8 cellular contexts compared by ENCODE assay signal in genomic region chr17:7931709-7932482, GRCh38. TPM values are rescaled to one million over a fixed set of nuclear protein-coding genes. Genes with fewer than 3 reads are reported as not detected.
DNase-seq lines count a peak whose midpoint lies in the region; ATAC-seq and TF ChIP-seq lines count a peak whose summit lies in the region.

Gene CNTROB, plus strand, starts transcription at chr17:7932206. Its CDS starts 874 bp downstream, at chr17:7933080.
A gene with protein sequence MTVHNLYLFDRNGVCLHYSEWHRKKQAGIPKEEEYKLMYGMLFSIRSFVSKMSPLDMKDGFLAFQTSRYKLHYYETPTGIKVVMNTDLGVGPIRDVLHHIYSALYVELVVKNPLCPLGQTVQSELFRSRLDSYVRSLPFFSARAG (minus strand): TSS chr17:7931946. CDS start chr17:7931829, 117 bp downstream.

- peak within 1 kb of the TSS; percentile 96 for H3K14ac ChIP-seq in trophoblast cell (ENCODE audit: low read length)

- H4K12ac ChIP-seq in trophoblast cell (ENCODE audit: low read depth, low read length) = peak within 1 kb of the TSS; percentile 88

- H3K4me3 ChIP-seq in GM12875 (ENCODE audit: low read depth, low read length) = peak within 1 kb of the TSS; percentile 95
- H3K4me3 ChIP-seq in adipocyte (ENCODE audit: low read length) = peak within 1 kb of the TSS; percentile 99
- peak within 1 kb of the TSS; percentile 92 for H3K4me3 ChIP-seq in trophoblast cell (ENCODE audit: low read depth, low read length)
- peak within 1 kb of the TSS; percentile 65 to 83 (median 70) for H3K4me3 ChIP-seq in transverse colon

- peak within 1 kb of the TSS; percentile 87 for H2AK5ac ChIP-seq in trophoblast cell (ENCODE audit: low read length)

- H4K91ac ChIP-seq in trophoblast cell (ENCODE audit: low read depth, low read length) = peak within 1 kb of the TSS; percentile 91

- H3K9me3 ChIP-seq in adipocyte (ENCODE audit: control insufficient read depth, low read length) (no peaks in the 10 kb centered on the region), trophoblast cell (ENCODE audit: insufficient read depth, low read depth, low read length) (peaks cover 4% of the 10 kb centered on the region), transverse colon (no peaks in the 10 kb centered on the region)

- H3K27ac ChIP-seq in trophoblast cell (ENCODE audit: low read depth, low read length) = no peak within 1 kb of the TSS
- H3K27ac ChIP-seq in transverse colon = peak within 1 kb of the TSS; percentile 80 to 89 (median 86)

- peak within 1 kb of the TSS; percentile 84 for H3K4ac ChIP-seq in trophoblast cell (ENCODE audit: low read depth, low read length)

- H3K79me2 ChIP-seq in trophoblast cell (ENCODE audit: control insufficient read depth, insufficient read depth, low read length, poor library complexity) = peaks cover 7% of the 10 kb centered on the region

- H2BK120ac ChIP-seq in trophoblast cell (ENCODE audit: insufficient read depth, low read length, poor library complexity) = peak within 1 kb of the TSS; percentile 70

- H3K27me3 ChIP-seq in adipocyte (replicated peaks; ENCODE audit: control insufficient read depth, insufficient read depth, low read length) (no peaks in the 10 kb centered on the region), trophoblast cell (ENCODE audit: insufficient read depth, low read length) (peaks cover 8% of the 10 kb centered on the region), transverse colon (no peaks in the 10 kb centered on the region)

- peak; percentile 82 for TF ChIP-seq POLR2A in transverse colon (IDR thresholded peaks at IDR 0.05)

- TF ChIP-seq EP300 in transverse colon (IDR thresholded peaks at IDR 0.05; ENCODE audit: low read depth) = no peak

- intact Hi-C loops in Right ventricle myocardium superior (cut with DNase I) (no loop called here), transverse colon (cut with DNase I; ENCODE audit: low total_unique reads) (no loop called here)

- TF ChIP-seq CTCF in GM12875 (IDR thresholded peaks at IDR 0.05; ENCODE audit: borderline replicate concordance, insufficient read depth, low read depth, low read length) = no peak
- no peak for TF ChIP-seq CTCF in transverse colon (IDR thresholded peaks at IDR 0.05)

- H2BK12ac ChIP-seq in trophoblast cell (ENCODE audit: low read length) = no peak within 1 kb of the TSS

- H3K36me3 ChIP-seq in adipocyte (ENCODE audit: control insufficient read depth, insufficient read depth, low read length, severe bottlenecking) = peaks cover 15% of the 10 kb centered on the region
- H3K36me3 ChIP-seq in trophoblast cell (ENCODE audit: control insufficient read depth in 1 of 2, insufficient read depth in 2 of 2, low read length in 2 of 2) = peaks cover 15 to 19% of the 10 kb centered on the region in 2 experiments
- peaks cover 0 to 4% (median under 1%) of the 10 kb centered on the region in 4 donors for H3K36me3 ChIP-seq in transverse colon

- peak within 1 kb of the TSS; percentile 95 for H4K8ac ChIP-seq in trophoblast cell (ENCODE audit: low read depth, low read length)

- peak within 1 kb of the TSS; percentile 65 for H2BK5ac ChIP-seq in trophoblast cell (ENCODE audit: low read depth, low read length, poor library complexity)

- peak within 1 kb of the TSS; percentile 97 for H2AFZ ChIP-seq in trophoblast cell (ENCODE audit: insufficient read depth, low read length, poor library complexity)

- H3K4me1 ChIP-seq in adipocyte (ENCODE audit: control insufficient read depth, insufficient read depth, low read length) (peaks cover 24% of the 10 kb centered on the region), trophoblast cell (ENCODE audit: control insufficient read depth in 1 of 2, insufficient read depth in 2 of 2, low read length in 2 of 2) (peaks cover 10 to 13% of the 10 kb centered on the region in 2 experiments), transverse colon (peaks cover 8 to 37% (median 29%) of the 10 kb centered on the region in 4 donors)

- ATAC-seq in HG02798 (IDR thresholded peaks at IDR 0.05; ENCODE audit: poor library complexity, unreplicated experiment) (peak; percentile 98), Right ventricle myocardium superior (ENCODE audit: poor library complexity) (peak; percentile 99)

- peaks cover 9% of the 10 kb centered on the region for H3K79me1 ChIP-seq in trophoblast cell (ENCODE audit: low read length)

- DNase-seq in NCI-H1436 (lab: John Stamatoyannopoulos, UW) (peak; percentile 98), T follicular helper cell (ENCODE audit: low read depth) (peak; percentile 99), adipocyte (ENCODE audit: low read depth) (peak; percentile 100), Right ventricle myocardium superior (peak; percentile 100), trophoblast cell (peak; percentile 99 to 100), transverse colon (peak; percentile 100)

- in situ Hi-C loops in transverse colon (cut with MboI; ENCODE audit: low pct_ligation_motif_present in 1 of 4, low pct_unique_long_range_greater_than_20kb in 1 of 4, low sequenced_read_pairs in 3 of 4) = no loop called here

- no peak within 1 kb of the TSS for H3K23ac ChIP-seq in trophoblast cell (ENCODE audit: low read length)

- peak within 1 kb of the TSS; percentile 98 for H3K18ac ChIP-seq in trophoblast cell (ENCODE audit: low read length)

- peak within 1 kb of the TSS; percentile 95 for H3K9ac ChIP-seq in adipocyte (ENCODE audit: low read length)
- peak within 1 kb of the TSS; percentile 88 for H3K9ac ChIP-seq in trophoblast cell (ENCODE audit: low read length)

- H3K4me2 ChIP-seq in trophoblast cell (ENCODE audit: low read length) = peak within 1 kb of the TSS; percentile 69

- no CpG with 5 or more reads among the region's 55 CpGs for WGBS in trophoblast cell (ENCODE audit: extremely low coverage, insufficient coverage, insufficient read length)
- WGBS in transverse colon (ENCODE audit: low coverage in 1 of 2), 2 donors = 0% methylated on average over 5 to 44 of the region's 55 CpGs

RNA-seq across cellular contexts. Expression of gene CNTROB, which starts in this region (rescaled TPM):
- total RNA-seq in Right ventricle myocardium superior (8.8 TPM), transverse colon (10 to 100 TPM; 22.7 to 62.1 (median 31.6) TPM)
- polyA plus RNA-seq in trophoblast cell (2013) = 26.7 and 26.8 TPM in 2 replicates

RNA-seq across cellular contexts. Expression of the second gene that starts in this region (rescaled TPM):
- total RNA-seq in Right ventricle myocardium superior (110 TPM), transverse colon (10 to 100 TPM; 42.7 to 70.9 (median 68.8) TPM)
- 179 and 180 TPM in 2 replicates for polyA plus RNA-seq in trophoblast cell (2013)
